Comparison of ENCODE assay signal across 6 cellular contexts in genomic region chr3:163582967-163583366, GRCh38.
"Had no signal": no experiment of that assay in that cellular context is flagged by ENCODE, and none has a peak within 500 bp of the region (broad histone marks: within the 10 kb centered on the region; RNA-seq: fewer than 3 reads in every experiment).

No MANE protein-coding gene starts in this region.

- ATAC-seq: K562 had no signal

- FAIRE-seq: HTR-8/SVneo, K562 had no signal

- DNase-seq: IMR-90, KBM-7, KG1 had no signal

- H3K27ac ChIP-seq: HL-60 had no signal

- H3K4me3 ChIP-seq: K562 had no signal
